Comparison of ENCODE assay signal across 8 cellular contexts in genomic region chr16:11587643-11588247, GRCh38. TPM values are rescaled to one million over a fixed set of nuclear protein-coding genes. Genes with fewer than 3 reads are reported as not detected.
DNase-seq lines count a peak whose midpoint lies in the region; ATAC-seq, FAIRE-seq and TF ChIP-seq lines count a peak whose summit lies in the region.

No MANE protein-coding gene starts in this region.

- ATAC-seq in psoas muscle (no peak), GM21447 (IDR thresholded peaks at IDR 0.05; ENCODE audit: unreplicated experiment) (no peak)

- H3K27ac ChIP-seq in SJSA1 (peak overlapping the region; percentile 88), psoas muscle (peak overlapping the region; percentile 82)

- H3K4me1 ChIP-seq in SJSA1 (replicated peaks): peaks cover 54% of the 10 kb centered on the region
- peaks cover 10% of the 10 kb centered on the region for H3K4me1 ChIP-seq in psoas muscle

- FAIRE-seq in frontal cortex (lab: Jason Lieb, UNC): no peak

- DNase-seq in GM12865 (ENCODE audit: low read depth) (no peak), SJSA1 (ENCODE audit: low read depth in 1 of 2, low spot score in 2 of 2) (no peak), fibroblast of pulmonary artery (ENCODE audit: low read depth) (no peak), psoas muscle (peak in 1 of 2 donors; percentile 47), frontal cortex (ENCODE audit: low spot score in 2 of 2) (no peak), middle frontal gyrus (ENCODE audit: extremely low spot score, low spot score) (no peak), NCI-H748 treated with DMSO at 0.1 percent for 48 hours (lab: John Stamatoyannopoulos, UW) (no peak)

- WGBS in psoas muscle, 3 donors: 75 to 81% (median 80%) methylated on average over 14 of the region's 14 CpGs

- H3K4me3 ChIP-seq in GM12865 (ENCODE audit: low read depth, low read length) (peak overlapping the region; percentile 70), SJSA1 (peak overlapping the region; percentile 97), fibroblast of pulmonary artery (replicated peaks; ENCODE audit: low read depth, low read length) (peak overlapping the region; percentile 78), psoas muscle (peak overlapping the region; percentile 80)

- H3K27me3 ChIP-seq in SJSA1 (replicated peaks) (no peaks in the 10 kb centered on the region), psoas muscle (ENCODE audit: insufficient read depth in 3 of 3, low read length in 2 of 3) (peaks cover 0 to 8% (median 5%) of the 10 kb centered on the region in 3 donors)

- H3K9me3 ChIP-seq in SJSA1 (replicated peaks) (no peaks in the 10 kb centered on the region), psoas muscle (no peaks in the 10 kb centered on the region)

- TF ChIP-seq CTCF in GM12865 (IDR thresholded peaks at IDR 0.05; ENCODE audit: insufficient read depth, low read depth, low read length, missing control alignments) (no peak), fibroblast of pulmonary artery (IDR thresholded peaks at IDR 0.05; ENCODE audit: low read length, missing control alignments) (no peak), psoas muscle (IDR thresholded peaks at IDR 0.05) (no peak)

- peaks cover 24% of the 10 kb centered on the region for H3K36me3 ChIP-seq in SJSA1
- no peaks in the 10 kb centered on the region for H3K36me3 ChIP-seq in psoas muscle (ENCODE audit: insufficient read depth in 1 of 2, low read depth in 1 of 2)

- intact Hi-C loops in psoas muscle (cut with DNase I): loop anchor here in 1 of 2 donors (5.0 kb wide), 1 partner anchor 55 kb away; no protein-coding TSS in a partner anchor

RNA-seq across cellular contexts. Expression of gene LITAF, which starts 1.0 kb away (rescaled TPM):
- total RNA-seq in SJSA1 (2014; rRNA removed; shearing (Covaris generic)): 50.8 and 83.4 TPM in 2 replicates
- 10 to 100 TPM in 3 of 4 donors, 1 to 10 TPM in 1; 8.5 to 60.2 (median 18.5) TPM for total RNA-seq in psoas muscle
- 10 to 100 TPM in 2 of 3 donors, 1 to 10 TPM in 1; 5.0 to 33.1 (median 21.5) TPM for polyA plus RNA-seq in psoas muscle
- total RNA-seq in frontal cortex: 8.2 TPM
